In genomic region chr7:148882668-148883232, GRCh38 we compare ENCODE assay signal across 1 cellular context.
TF ChIP-seq lines count a peak whose summit lies in the region.

No MANE protein-coding gene starts in this region.

TF ChIP-seq in WTC11, 78 proteins besides CTCF, POLR2A, EP300 and RAD21 (continued from another document):
- no peak for TF ChIP-seq E2F1 (CRISPR knock-in tag; IDR thresholded peaks at IDR 0.05)
- no peak for TF ChIP-seq ERG (CRISPR knock-in tag; IDR thresholded peaks at IDR 0.05)
- TF ChIP-seq NFYB (CRISPR knock-in tag; conservative IDR thresholded peaks at IDR 0.05; ENCODE audit: low read depth) = no peak
- TF ChIP-seq NR1H2 (CRISPR knock-in tag; IDR thresholded peaks at IDR 0.05) = no peak
- no peak for TF ChIP-seq MXD4 (CRISPR knock-in tag; IDR thresholded peaks at IDR 0.05; ENCODE audit: borderline replicate concordance)
- TF ChIP-seq JAZF1 (CRISPR knock-in tag; IDR thresholded peaks at IDR 0.05) = no peak
- TF ChIP-seq OVOL2 (CRISPR knock-in tag; IDR thresholded peaks at IDR 0.05; ENCODE audit: borderline replicate concordance) = no peak
- no peak for TF ChIP-seq ZNF425 (CRISPR knock-in tag; conservative IDR thresholded peaks at IDR 0.05)
TF ChIP-seq in WTC11: peak in this region for 0.
